8 cellular contexts compared by ENCODE assay signal in the genomic region with DNA sequence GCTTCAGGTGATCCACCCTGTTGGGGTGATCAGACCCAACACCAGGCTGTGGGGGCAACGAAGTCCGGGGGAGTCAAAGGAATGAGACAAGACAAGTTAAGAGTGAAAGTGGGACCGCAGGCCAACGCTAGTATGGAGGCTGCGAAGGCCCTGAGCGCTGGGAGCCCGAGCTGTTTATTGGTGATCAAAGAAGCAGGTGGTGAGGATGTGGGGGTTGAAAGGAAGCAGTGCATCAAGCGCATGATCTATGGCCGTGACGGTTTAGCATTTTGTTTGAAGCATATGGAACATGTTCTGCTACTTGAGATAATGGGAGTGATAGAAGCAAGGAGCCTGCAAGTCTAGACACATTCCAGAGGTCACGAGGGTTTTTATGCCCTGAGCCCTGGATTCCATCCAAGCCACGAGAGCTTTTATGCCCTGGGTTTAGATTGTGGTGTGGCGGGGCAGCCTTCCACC. TPM values are rescaled to one million over a fixed set of nuclear protein-coding genes. Genes with fewer than 3 reads are reported as not detected.
DNase-seq lines count a peak whose midpoint lies in the region; ATAC-seq and TF ChIP-seq lines count a peak whose summit lies in the region.

No MANE protein-coding gene starts in this region.

- H3K9ac ChIP-seq in mesendoderm (ENCODE audit: low read length): no peak overlapping the region

- H3K27me3 ChIP-seq in mesendoderm (ENCODE audit: insufficient read depth, low read length, poor library complexity): no peaks in the 10 kb centered on the region
- no peaks in the 10 kb centered on the region for H3K27me3 ChIP-seq in testis
- H3K27me3 ChIP-seq in tibial nerve: no peaks in the 10 kb centered on the region

- H2AK5ac ChIP-seq in mesendoderm (ENCODE audit: low read length): no peak overlapping the region

- peak overlapping the region; percentile 56 for H3K56ac ChIP-seq in mesendoderm (ENCODE audit: low read length)

- peak; percentile 47 for DNase-seq in A172 (ENCODE audit: low spot score)
- peak; percentile 71 for DNase-seq in NCI-H748 (lab: John Stamatoyannopoulos, UW; ENCODE audit: unreplicated experiment)
- peak; percentile 8 for DNase-seq in activated T-helper 9 cell treated with anti-CD3 and anti-CD28 coated beads, Interleukin-2, amount 50 U/mL, for 16 hours (ENCODE audit: low read depth)
- DNase-seq in mesendoderm: peak; percentile 54
- no peak for DNase-seq in testis
- no peak for DNase-seq in tibial nerve (ENCODE audit: low spot score in 2 of 2)
- DNase-seq in DMS114 treated with DMSO at 0.1 percent for 48 hours (lab: John Stamatoyannopoulos, UW; ENCODE audit: unreplicated experiment): no peak

- TF ChIP-seq CTCF in testis (IDR thresholded peaks at IDR 0.05) (no peak), tibial nerve (IDR thresholded peaks at IDR 0.05) (no peak)

- peak overlapping the region; percentile 50 for H2BK5ac ChIP-seq in mesendoderm (ENCODE audit: low read length)

- H3K4me1 ChIP-seq in mesendoderm (ENCODE audit: control insufficient read depth, low read depth, low read length) (peaks cover 3% of the 10 kb centered on the region), testis (peaks cover 4% of the 10 kb centered on the region), tibial nerve (peaks cover 0 to 13% (median 5%) of the 10 kb centered on the region in 4 donors)

- H3K23ac ChIP-seq in mesendoderm (ENCODE audit: low read length): no peak overlapping the region

- no peaks in the 10 kb centered on the region for H3K36me3 ChIP-seq in mesendoderm (ENCODE audit: control insufficient read depth, insufficient read depth, low read length)
- H3K36me3 ChIP-seq in testis (ENCODE audit: low read depth, missing control alignments): no peaks in the 10 kb centered on the region
- H3K36me3 ChIP-seq in tibial nerve: no peaks in the 10 kb centered on the region

- ATAC-seq in GM21529 (IDR thresholded peaks at IDR 0.05; ENCODE audit: unreplicated experiment): no peak

- H3K4me2 ChIP-seq in mesendoderm (ENCODE audit: low read length): no peak overlapping the region

- H3K18ac ChIP-seq in mesendoderm (ENCODE audit: low read length): no peak overlapping the region

- WGBS in mesendoderm (ENCODE audit: extremely low coverage, insufficient coverage, low lambda C conversion rate): no CpG with 5 or more reads among the region's 13 CpGs
- WGBS in testis, 2 donors: 68 to 74% methylated on average over 12 to 13 of the region's 13 CpGs
- 50 to 58% methylated on average over 13 of the region's 13 CpGs for WGBS in tibial nerve, 2 donors

- no peaks in the 10 kb centered on the region for H3K9me3 ChIP-seq in testis
- H3K9me3 ChIP-seq in tibial nerve: no peaks in the 10 kb centered on the region

- H2BK15ac ChIP-seq in mesendoderm (replicated peaks; ENCODE audit: low read depth): no peak overlapping the region

- no peak overlapping the region for H4K5ac ChIP-seq in mesendoderm (ENCODE audit: low read length)

- no peaks in the 10 kb centered on the region for H3K79me2 ChIP-seq in mesendoderm (ENCODE audit: control insufficient read depth, insufficient read depth, low read length)

- TF ChIP-seq POLR2A in testis (IDR thresholded peaks at IDR 0.05) (no peak), tibial nerve (IDR thresholded peaks at IDR 0.05) (no peak)

- H3K4me3 ChIP-seq in mesendoderm (ENCODE audit: low read length) (no peak overlapping the region), testis (no peak overlapping the region), tibial nerve (no peak overlapping the region)

- H4K8ac ChIP-seq in mesendoderm (ENCODE audit: low read depth, low read length): no peak overlapping the region

- no peaks in the 10 kb centered on the region for H3K79me1 ChIP-seq in mesendoderm (ENCODE audit: low read length)

- TF ChIP-seq EP300 in tibial nerve (IDR thresholded peaks at IDR 0.05): no peak

- peak overlapping the region; percentile 49 for H3K27ac ChIP-seq in mesendoderm (ENCODE audit: low read depth, low read length)
- no peak overlapping the region for H3K27ac ChIP-seq in testis
- H3K27ac ChIP-seq in tibial nerve: no peak overlapping the region

- no peak overlapping the region for H2BK120ac ChIP-seq in mesendoderm (ENCODE audit: low read depth, low read length)

- H3K4ac ChIP-seq in mesendoderm (ENCODE audit: low read depth, low read length): peak overlapping the region; percentile 65

- intact Hi-C loops in testis (cut with DNase I; ENCODE audit: low total_unique reads): no loop called here

RNA-seq across cellular contexts. Expression of a gene that starts 49.5 kb away (rescaled TPM):
- not detected in 2 replicates for total RNA-seq in A172 (2014; rRNA removed; shearing (Covaris generic))
- 1.4 TPM for polyA plus RNA-seq in mesendoderm (2013, experiment 1 of 2)
- polyA plus RNA-seq in mesendoderm (2013, experiment 2 of 2): 1.2 TPM
- total RNA-seq in testis (under 1 TPM; 0.47 to 0.62 TPM), tibial nerve (1 to 10 TPM in 1 of 4 donors, under 1 TPM in 1, not detected in 2; 0.39 to 1.0 TPM)
- 0.42 TPM for polyA plus RNA-seq in testis (ENCODE audit: insufficient read depth, low read depth, low replicate concordance)

Comparison
In these comparisons a context has a peak if more than half of its experiments do, and no peak if none do; other contexts are left out.
1. DNase-seq: peak in A172 (single experiment), NCI-H748 (single experiment), activated T-helper 9 cell treated with anti-CD3 and anti-CD28 coated beads, Interleukin-2, amount 50 U/mL, for 16 hours (single experiment) and mesendoderm (single experiment); none in testis (single experiment), tibial nerve (0 of 2) and DMS114 treated with DMSO at 0.1 percent for 48 hours (single experiment).